ENCODE assay signal across 10 cellular contexts in the genomic region with DNA sequence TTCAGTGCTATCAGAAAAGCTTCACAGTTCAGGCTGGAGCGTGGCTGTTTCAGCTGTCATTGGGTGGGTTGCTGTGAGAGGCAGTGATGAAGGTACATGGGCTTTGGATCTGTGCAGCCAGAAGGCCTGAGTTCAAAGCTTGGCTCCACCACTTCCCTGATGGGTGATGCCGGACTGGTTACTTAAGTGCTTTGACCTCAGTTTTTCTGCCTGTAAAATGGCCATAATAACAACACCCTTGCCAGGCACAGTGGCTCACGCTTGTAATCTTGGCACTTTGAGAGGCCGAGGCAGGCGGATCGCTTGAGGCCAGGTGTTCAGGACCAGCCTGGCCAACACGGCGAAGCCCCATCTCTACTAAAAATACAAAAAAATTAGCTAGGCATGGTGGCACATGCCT. TPM values are rescaled to one million over a fixed set of nuclear protein-coding genes. Genes with fewer than 3 reads are reported as not detected.
"Had no signal": no experiment of that assay in that cellular context is flagged by ENCODE, and none has a peak within 500 bp of the region (broad histone marks: within the 10 kb centered on the region; RNA-seq: fewer than 3 reads in every experiment).

No MANE protein-coding gene starts in this region.

- H3K9me3 Mint-ChIP-seq: GM23338, HFFc6, IgD-negative memory B cell had no signal

- H2AFZ ChIP-seq: GM23338 had no signal

- H3K36me3 ChIP-seq: HAP-1 had no signal

- FAIRE-seq: HTR-8/SVneo had no signal

- DNase-seq: H7, HFFc6, KG1 had no signal

- H3K4me3 Mint-ChIP-seq: GM23338, HFFc6, IgD-negative memory B cell had no signal

- H3K4me1 ChIP-seq: HAP-1 had no signal

- H3K27ac Mint-ChIP-seq: GM23338, HFFc6, IgD-negative memory B cell had no signal

- ATAC-seq: GM23338, HCT116 had no signal

- H3K4me3 ChIP-seq: GM23338, HAP-1 had no signal

- H3K4me2 ChIP-seq: GM23338 had no signal

- H3K4me1 Mint-ChIP-seq: IgD-negative memory B cell had no signal

- H3K9me3 ChIP-seq: HAP-1 had no signal

RNA-seq across cellular contexts. Expression of gene COL26A1, which starts 30.6 kb away (rescaled TPM):
- total RNA-seq: H4, HFFc6, HT-29 had no signal
- polyA plus RNA-seq: IgD-negative memory B cell had no signal
